ENCODE assay signal across 8 cellular contexts in the genomic region with DNA sequence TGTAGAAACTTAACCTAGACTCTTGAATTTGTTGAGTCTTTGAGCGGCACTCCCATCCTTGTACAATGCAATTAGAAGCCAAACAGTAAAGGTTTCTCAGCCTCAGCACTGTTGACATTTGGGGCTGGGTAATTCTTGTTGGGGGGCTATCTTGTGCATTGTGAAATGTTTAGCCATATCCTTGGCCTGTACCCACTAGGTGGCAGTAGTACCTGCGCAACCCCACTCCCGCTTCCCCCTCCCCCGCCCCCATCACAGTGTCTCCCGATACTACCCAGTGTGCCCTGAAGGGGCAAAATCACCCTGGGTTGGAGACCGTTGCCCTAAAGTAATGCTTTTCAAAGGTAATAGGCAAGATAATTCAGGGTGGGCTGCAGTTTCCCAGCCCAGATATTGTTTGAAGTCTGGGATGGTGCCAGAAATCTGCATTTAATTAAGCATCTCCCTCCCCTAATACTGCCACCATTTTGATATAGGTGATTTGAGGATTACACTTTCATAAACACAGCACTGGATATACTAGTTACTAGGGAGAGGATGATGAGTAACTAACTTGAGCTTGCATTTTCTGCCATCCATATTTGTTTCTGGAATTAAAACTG. TPM values are rescaled to one million over a fixed set of nuclear protein-coding genes. Genes with fewer than 3 reads are reported as not detected.
DNase-seq lines count a peak whose midpoint lies in the region; ATAC-seq and TF ChIP-seq lines count a peak whose summit lies in the region.

No MANE protein-coding gene starts in this region.

- H3K27ac Mint-ChIP-seq in naive thymus-derived CD8-positive, alpha-beta T cell = peak overlapping the region in 8 of 10 donors; percentile 3 to 81 (median 49)

- H3K4me1 Mint-ChIP-seq in naive thymus-derived CD8-positive, alpha-beta T cell = peaks cover 5 to 35% (median 33%) of the 10 kb centered on the region in 4 donors

- ATAC-seq in HG03342 (IDR thresholded peaks at IDR 0.05; ENCODE audit: unreplicated experiment) (peak; percentile 36), HG03432 (IDR thresholded peaks at IDR 0.05; ENCODE audit: unreplicated experiment) (no peak)
- peak; percentile 43 to 51 for ATAC-seq in naive thymus-derived CD8-positive, alpha-beta T cell

- POLR2A ChIA-PET in naive thymus-derived CD8-positive, alpha-beta T cell (lab: Charles Lee) = interaction anchor here (0.9 to 1.1 kb wide), 4 partner anchors 9 to 56 kb away, joined by 3 to 4 read pairs (median 3); partner anchors contain the start of genes DYNLL1 and SRSF9

- H3K9me3 Mint-ChIP-seq in naive thymus-derived CD8-positive, alpha-beta T cell = no peaks in the 10 kb centered on the region

- H3K36me3 Mint-ChIP-seq in naive thymus-derived CD8-positive, alpha-beta T cell = peaks cover 0 to 41% (median 0%) of the 10 kb centered on the region in 3 donors

- H3K27ac ChIP-seq in C4-2B = no peak overlapping the region

- peak; percentile 77 for TF ChIP-seq CTCF in C4-2B (conservative IDR thresholded peaks at IDR 0.05)

- DNase-seq in NOMO-1 treated with DMSO at 0.1 percent for 48 hours (lab: John Stamatoyannopoulos, UW; ENCODE audit: unreplicated experiment) (peak; percentile 69), epidermal melanocyte (ENCODE audit: insufficient read length, low spot score) (peak; percentile 57)
- DNase-seq in activated CD8-positive, alpha-beta memory T cell treated with anti-CD3 and anti-CD28 coated beads, Interleukin-2, amount 50 U/mL, for 4 hours = peak; percentile 74
- DNase-seq in naive thymus-derived CD8-positive, alpha-beta T cell = peak; percentile 68 to 86 (median 74)
- peak; percentile 76 for DNase-seq in stimulated activated naive CD4-positive, alpha-beta T cell treated with Interleukin-2 at 50 U/mL for 16 hours (lab: John Stamatoyannopoulos, UW)

- no peaks in the 10 kb centered on the region for H3K27me3 Mint-ChIP-seq in naive thymus-derived CD8-positive, alpha-beta T cell

- peak overlapping the region; percentile 28 to 83 (median 56) for H3K4me3 Mint-ChIP-seq in naive thymus-derived CD8-positive, alpha-beta T cell

RNA-seq across cellular contexts. Expression of gene COX6A1, which starts 1.8 kb away (rescaled TPM):
- total RNA-seq in naive thymus-derived CD8-positive, alpha-beta T cell = 100 to 1,000 TPM; 131 to 150 TPM
- polyA plus RNA-seq in naive thymus-derived CD8-positive, alpha-beta T cell = 100 to 1,000 TPM; 683 to 799 (median 722) TPM

RNA-seq across cellular contexts. Expression of gene TRIAP1, which starts 6.4 kb away (rescaled TPM):
- 10 to 100 TPM; 21.9 to 25.3 TPM for total RNA-seq in naive thymus-derived CD8-positive, alpha-beta T cell
- 10 to 100 TPM; 54.1 to 65.2 (median 63.7) TPM for polyA plus RNA-seq in naive thymus-derived CD8-positive, alpha-beta T cell

RNA-seq across cellular contexts. Expression of gene GATC, which starts 6.5 kb away (rescaled TPM):
- total RNA-seq in naive thymus-derived CD8-positive, alpha-beta T cell = 10 to 100 TPM; 24.1 to 28.0 TPM
- 10 to 100 TPM; 14.6 to 19.2 (median 17.5) TPM for polyA plus RNA-seq in naive thymus-derived CD8-positive, alpha-beta T cell

RNA-seq across cellular contexts. Expression of gene SRSF9, which starts 29.8 kb away (rescaled TPM):
- 100 to 1,000 TPM; 157 to 164 TPM for total RNA-seq in naive thymus-derived CD8-positive, alpha-beta T cell
- 100 to 1,000 TPM; 181 to 198 (median 191) TPM for polyA plus RNA-seq in naive thymus-derived CD8-positive, alpha-beta T cell

RNA-seq across cellular contexts. Expression of gene DYNLL1, which starts 56.2 kb away (rescaled TPM):
- 10 to 100 TPM; 57.0 to 57.8 TPM for total RNA-seq in naive thymus-derived CD8-positive, alpha-beta T cell
- 100 to 1,000 TPM; 156 to 192 (median 179) TPM for polyA plus RNA-seq in naive thymus-derived CD8-positive, alpha-beta T cell
